ENCODE assay signal across 38 cellular contexts in the genomic region with DNA sequence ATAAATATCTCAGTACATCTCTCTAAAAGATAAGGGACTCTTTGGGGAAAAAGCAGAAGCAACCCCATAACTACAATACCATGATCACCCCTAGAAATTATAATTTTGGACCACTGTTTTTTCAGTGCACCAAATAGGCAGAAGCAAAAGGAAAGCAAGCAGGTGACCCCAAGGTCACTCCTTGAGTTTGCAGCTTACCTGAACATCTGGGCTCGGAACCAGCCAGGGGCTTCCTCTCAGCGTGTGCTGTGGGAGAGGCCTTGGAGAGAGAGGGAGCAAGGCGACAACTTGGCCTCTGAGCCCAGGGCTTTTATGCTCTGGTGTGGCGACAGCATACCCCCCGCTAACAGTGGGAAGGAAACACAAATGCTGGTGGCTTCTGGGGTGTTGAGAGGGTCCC.
"Had no signal": no experiment of that assay in that cellular context is flagged by ENCODE, and none has a peak within 500 bp of the region (broad histone marks: within the 10 kb centered on the region; RNA-seq: fewer than 3 reads in every experiment).

No MANE protein-coding gene starts in this region.

- H3K27me3 Mint-ChIP-seq: activated B cell treated with CpG ODN at 0.5 μM for 24 hours; activated CD4-positive, alpha-beta memory T cell treated with anti-CD3 and anti-CD28 coated beads for 36 hours; activated CD4-positive, alpha-beta T cell treated with anti-CD3 and anti-CD28 coated beads, Interleukin-2, amount 10 ng/mL, durations not matched to agents 24 days and 14 days; activated CD8-positive, alpha-beta T cell treated with anti-CD3 and anti-CD28 coated beads for 36 hours; activated naive CD4-positive, alpha-beta T cell treated with anti-CD3 and anti-CD28 coated beads, Interleukin-2, amount 50 U/mL, for 24 hours; activated naive CD8-positive, alpha-beta T cell treated with anti-CD3 and anti-CD28 coated beads for 36 hours; activated T-helper 17 cell treated with anti-CD3 and anti-CD28 coated beads, Interleukin-2, amount 50 U/mL, for 72 hours; central memory CD8-positive, alpha-beta T cell had no signal

- H3K4me3 ChIP-seq: adrenal gland, body of pancreas, breast epithelium had no signal

- FAIRE-seq: astrocyte, TTC549 had no signal

- H3K27ac Mint-ChIP-seq: activated B cell treated with CpG ODN at 0.5 μM for 24 hours; activated CD4-positive, alpha-beta memory T cell treated with anti-CD3 and anti-CD28 coated beads for 36 hours; activated CD4-positive, alpha-beta T cell treated with anti-CD3 and anti-CD28 coated beads, Interleukin-2, amount 10 ng/mL, durations not matched to agents 24 days and 14 days; activated CD8-positive, alpha-beta T cell treated with anti-CD3 and anti-CD28 coated beads for 36 hours; activated naive CD4-positive, alpha-beta T cell treated with anti-CD3 and anti-CD28 coated beads for 36 hours; activated naive CD4-positive, alpha-beta T cell treated with anti-CD3 and anti-CD28 coated beads, Interleukin-2, amount 50 U/mL, for 24 hours; activated naive CD8-positive, alpha-beta T cell treated with anti-CD3 and anti-CD28 coated beads for 36 hours; activated T-cell treated with anti-CD3 and anti-CD28 coated beads, Interleukin-2, amount 50 U/mL, for 72 hours; activated T-helper 1 cell treated with anti-CD3 and anti-CD28 coated beads, Interleukin-12 subunit alpha, Interleukin-12 subunit beta, Interleukin-2, Interleukin-4 antibody, amounts not matched to agents 30 ng/mL and 10 ng/mL and 1 ng/mL, durations not matched to agents 14 hours and 24 hours and 36 hours; activated T-helper 17 cell treated with anti-CD3 and anti-CD28 coated beads, Interleukin-2, amount 50 U/mL, for 72 hours; T-helper 1 cell treated with Interleukin-12 subunit alpha and Interleukin-12 subunit beta and Interleukin-4 antibody, amounts not matched to agents 30 μg/mL and 1 μg/mL, for 36 hours; T-helper 2 cell treated with Interferon-gamma antibody and Interleukin-4, amounts not matched to agents 5 μg/mL and 100 μg/mL, for 36 hours had no signal

- DNase-seq: activated B cell treated with CpG ODN at 0.5 μM for 24 hours; activated CD4-positive, alpha-beta memory T cell treated with anti-CD3 and anti-CD28 coated beads for 36 hours; activated CD4-positive, alpha-beta T cell treated with anti-CD3 and anti-CD28 coated beads for 4 hours; activated CD4-positive, alpha-beta T cell treated with anti-CD3 and anti-CD28 coated beads, Interleukin-2, amount 10 ng/mL, durations not matched to agents 24 days and 14 days; activated CD4-positive, alpha-beta T cell treated with anti-CD3 and anti-CD28 coated beads, Interleukin-2, amount 50 U/mL, for 1 hour; activated CD4-positive, alpha-beta T cell treated with anti-CD3 and anti-CD28 coated beads, Interleukin-2, amount 50 U/mL, for 4 hours; activated CD4-positive, CD25-positive, alpha-beta regulatory T cell treated with anti-CD3 and anti-CD28 coated beads, Interleukin-2, amount 50 U/mL, for 72 hours; activated CD8-positive, alpha-beta memory T cell treated with anti-CD3 and anti-CD28 coated beads, Interleukin-2, amount 50 U/mL, for 4 hours; activated CD8-positive, alpha-beta T cell treated with anti-CD3 and anti-CD28 coated beads for 36 hours; activated effector memory CD4-positive, alpha-beta T cell treated with anti-CD3 and anti-CD28 coated beads, Interleukin-2, amount 50 U/mL, for 16 hours; activated gamma-delta T cell treated with Interleukin-2 at 50 U/mL for 16 hours; activated naive CD4-positive, alpha-beta T cell; activated naive CD4-positive, alpha-beta T cell treated with anti-CD3 and anti-CD28 coated beads for 36 hours; activated naive CD8-positive, alpha-beta T cell treated with anti-CD3 and anti-CD28 coated beads for 36 hours; activated T-cell treated with anti-CD3 and anti-CD28 coated beads for 4 hours; activated T-cell treated with anti-CD3 and anti-CD28 coated beads, Interleukin-2, amount 50 U/mL, for 1 hour; activated T-cell treated with anti-CD3 and anti-CD28 coated beads, Interleukin-2, amount 50 U/mL, for 4 hours; activated T-cell treated with anti-CD3 and anti-CD28 coated beads, Interleukin-2, amount 50 U/mL, for 72 hours; amniotic stem cell; aorta; brain microvascular endothelial cell; caudate nucleus; cerebellar nuclear complex; T-helper 1 cell; T-helper 2 cell; T-helper 9 cell had no signal

- H3K9me3 Mint-ChIP-seq: activated B cell treated with CpG ODN at 0.5 μM for 24 hours; activated CD4-positive, alpha-beta memory T cell treated with anti-CD3 and anti-CD28 coated beads for 36 hours; activated CD4-positive, alpha-beta T cell treated with anti-CD3 and anti-CD28 coated beads, Interleukin-2, amount 10 ng/mL, durations not matched to agents 24 days and 14 days; activated CD8-positive, alpha-beta T cell treated with anti-CD3 and anti-CD28 coated beads for 36 hours; activated naive CD4-positive, alpha-beta T cell treated with anti-CD3 and anti-CD28 coated beads for 36 hours; activated naive CD4-positive, alpha-beta T cell treated with anti-CD3 and anti-CD28 coated beads, Interleukin-2, amount 50 U/mL, for 24 hours; activated naive CD8-positive, alpha-beta T cell treated with anti-CD3 and anti-CD28 coated beads for 36 hours; activated T-cell treated with anti-CD3 and anti-CD28 coated beads, Interleukin-2, amount 50 U/mL, for 4 hours; activated T-cell treated with anti-CD3 and anti-CD28 coated beads, Interleukin-2, amount 50 U/mL, for 72 hours; activated T-helper 1 cell treated with anti-CD3 and anti-CD28 coated beads, Interleukin-12 subunit alpha, Interleukin-12 subunit beta, Interleukin-2, Interleukin-4 antibody, amounts not matched to agents 30 ng/mL and 10 ng/mL and 1 ng/mL, durations not matched to agents 14 hours and 24 hours and 36 hours; activated T-helper 17 cell treated with anti-CD3 and anti-CD28 coated beads, Interleukin-2, amount 50 U/mL, for 72 hours; central memory CD8-positive, alpha-beta T cell; T-helper 1 cell treated with Interleukin-12 subunit alpha and Interleukin-12 subunit beta and Interleukin-4 antibody, amounts not matched to agents 30 μg/mL and 1 μg/mL, for 36 hours; T-helper 2 cell treated with Interferon-gamma antibody and Interleukin-4, amounts not matched to agents 5 μg/mL and 100 μg/mL, for 36 hours had no signal

- ATAC-seq: activated CD8-positive, alpha-beta T cell treated with anti-CD3 and anti-CD28 coated beads for 36 hours; activated T-cell treated with anti-CD3 and anti-CD28 coated beads, Interleukin-2, amount 50 U/mL, for 4 hours; activated T-cell treated with anti-CD3 and anti-CD28 coated beads, Interleukin-2, amount 50 U/mL, for 72 hours; activated T-helper 17 cell treated with anti-CD3 and anti-CD28 coated beads, Interleukin-2, amount 50 U/mL, for 72 hours; body of pancreas had no signal

- H3K27me3 ChIP-seq: adrenal gland, body of pancreas, brain microvascular endothelial cell, breast epithelium had no signal

- H3K4me3 Mint-ChIP-seq: activated B cell treated with CpG ODN at 0.5 μM for 24 hours; activated CD4-positive, alpha-beta memory T cell treated with anti-CD3 and anti-CD28 coated beads for 36 hours; activated CD4-positive, alpha-beta T cell treated with anti-CD3 and anti-CD28 coated beads, Interleukin-2, amount 10 ng/mL, durations not matched to agents 24 days and 14 days; activated CD8-positive, alpha-beta T cell treated with anti-CD3 and anti-CD28 coated beads for 36 hours; activated naive CD4-positive, alpha-beta T cell treated with anti-CD3 and anti-CD28 coated beads for 36 hours; activated naive CD4-positive, alpha-beta T cell treated with anti-CD3 and anti-CD28 coated beads, Interleukin-2, amount 50 U/mL, for 24 hours; activated naive CD8-positive, alpha-beta T cell treated with anti-CD3 and anti-CD28 coated beads for 36 hours; activated T-cell treated with anti-CD3 and anti-CD28 coated beads, Interleukin-2, amount 50 U/mL, for 4 hours; activated T-cell treated with anti-CD3 and anti-CD28 coated beads, Interleukin-2, amount 50 U/mL, for 72 hours; activated T-helper 1 cell treated with anti-CD3 and anti-CD28 coated beads, Interleukin-12 subunit alpha, Interleukin-12 subunit beta, Interleukin-2, Interleukin-4 antibody, amounts not matched to agents 30 ng/mL and 10 ng/mL and 1 ng/mL, durations not matched to agents 14 hours and 24 hours and 36 hours; activated T-helper 17 cell treated with anti-CD3 and anti-CD28 coated beads, Interleukin-2, amount 50 U/mL, for 72 hours; central memory CD8-positive, alpha-beta T cell; T-helper 1 cell treated with Interleukin-12 subunit alpha and Interleukin-12 subunit beta and Interleukin-4 antibody, amounts not matched to agents 30 μg/mL and 1 μg/mL, for 36 hours; T-helper 2 cell treated with Interferon-gamma antibody and Interleukin-4, amounts not matched to agents 5 μg/mL and 100 μg/mL, for 36 hours had no signal

- H3K4me1 Mint-ChIP-seq: activated B cell treated with CpG ODN at 0.5 μM for 24 hours; activated CD4-positive, alpha-beta T cell treated with anti-CD3 and anti-CD28 coated beads, Interleukin-2, amount 10 ng/mL, durations not matched to agents 24 days and 14 days; activated naive CD4-positive, alpha-beta T cell treated with anti-CD3 and anti-CD28 coated beads, Interleukin-2, amount 50 U/mL, for 24 hours; activated naive CD8-positive, alpha-beta T cell treated with anti-CD3 and anti-CD28 coated beads for 36 hours; activated T-helper 17 cell treated with anti-CD3 and anti-CD28 coated beads, Interleukin-2, amount 50 U/mL, for 72 hours; central memory CD8-positive, alpha-beta T cell had no signal

- H3K27ac ChIP-seq: adrenal gland, body of pancreas, brain microvascular endothelial cell, breast epithelium, VCaP had no signal

- H3K9me3 ChIP-seq: adrenal gland, body of pancreas, breast epithelium had no signal

- H3K4me1 ChIP-seq: breast epithelium had no signal

- H3K36me3 ChIP-seq: breast epithelium had no signal
